ENCODE assay signal across 21 cellular contexts in the genomic region with DNA sequence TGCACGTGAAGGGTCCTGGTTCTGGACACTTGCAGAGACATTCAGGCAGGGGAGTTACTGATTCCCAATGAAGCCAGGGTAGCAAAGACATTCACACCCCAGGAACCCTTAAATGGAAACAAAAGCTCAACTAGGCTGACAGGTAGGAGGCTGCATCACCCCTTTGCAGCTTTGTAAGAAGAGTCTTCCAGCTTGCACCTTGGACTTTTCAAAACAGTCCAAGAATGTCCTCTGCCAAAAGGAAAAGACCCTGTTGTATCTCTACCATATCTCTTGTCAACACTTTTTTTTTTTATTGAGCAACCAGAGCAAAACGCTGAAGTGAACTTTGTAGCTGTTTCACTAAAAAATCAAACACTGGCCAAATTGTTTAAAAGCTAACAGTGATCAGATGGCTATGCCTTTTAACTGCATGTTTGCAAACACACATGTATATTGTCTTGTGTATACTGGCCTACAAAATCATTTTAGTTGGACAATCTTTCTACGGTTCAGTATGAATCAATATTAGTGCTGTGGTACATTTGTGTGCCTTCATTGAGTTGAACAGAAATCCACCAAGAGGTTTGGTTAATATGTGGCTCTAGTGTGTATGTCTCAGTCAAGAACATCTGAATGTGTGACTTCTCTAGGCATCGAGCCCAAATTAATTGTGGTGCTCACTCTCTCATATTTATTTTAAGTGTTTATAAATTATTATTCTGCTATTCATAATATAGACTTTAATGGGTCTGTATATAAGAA.
"Had no signal": no experiment of that assay in that cellular context is flagged by ENCODE, and none has a peak within 500 bp of the region (broad histone marks: within the 10 kb centered on the region; RNA-seq: fewer than 3 reads in every experiment).

No MANE protein-coding gene starts in this region.

- ATAC-seq: activated T-cell treated with anti-CD3 and anti-CD28 coated beads, Interleukin-2, amount 50 U/mL, for 72 hours; gastroesophageal sphincter; heart left ventricle; naive thymus-derived CD8-positive, alpha-beta T cell; psoas muscle; stimulated activated naive CD8-positive, alpha-beta T cell treated with anti-CD3 and anti-CD28 coated beads, Interleukin-15, amount 100 ng/mL, for 72 hours had no signal

- H3K4me3 ChIP-seq: gastroesophageal sphincter, heart left ventricle, lung, neural progenitor cell, psoas muscle, right atrium auricular region, skin epidermis, tibial artery had no signal

- DNase-seq: activated CD4-positive, alpha-beta memory T cell treated with anti-CD3 and anti-CD28 coated beads for 36 hours; activated CD4-positive, alpha-beta T cell treated with anti-CD3 and anti-CD28 coated beads for 4 hours; activated effector memory CD4-positive, alpha-beta T cell treated with Interleukin-2 at 50 U/mL for 16 hours; activated naive CD4-positive, alpha-beta T cell treated with anti-CD3 and anti-CD28 coated beads for 36 hours; activated naive CD8-positive, alpha-beta T cell treated with anti-CD3 and anti-CD28 coated beads, Interleukin-2, amount 10 ng/mL, durations not matched to agents 7 days and 5 days; activated T-cell treated with anti-CD3 and anti-CD28 coated beads, Interleukin-2, amount 50 U/mL, for 72 hours; amygdala; heart left ventricle; islet precursor cell; naive thymus-derived CD8-positive, alpha-beta T cell; psoas muscle; stimulated activated CD4-positive, alpha-beta T cell treated with anti-CD3 and anti-CD28 coated beads, Interleukin-1b, Interleukin-23, amount 100 ng/mL, for 48 hours; stimulated activated naive CD8-positive, alpha-beta T cell treated with anti-CD3 and anti-CD28 coated beads, Interleukin-15, amount 100 ng/mL, for 72 hours; T-helper 1 cell; tibial artery had no signal

- H3K4me1 ChIP-seq: psoas muscle, right atrium auricular region, tibial artery had no signal

- H3K27me3 ChIP-seq: gastroesophageal sphincter, heart left ventricle, neural progenitor cell, right atrium auricular region, tibial artery had no signal

- H3K27ac ChIP-seq: epithelial cell of prostate, gastroesophageal sphincter, neural progenitor cell, psoas muscle, right atrium auricular region, skin epidermis, tibial artery had no signal

- H3K9me3 ChIP-seq: gastroesophageal sphincter, heart left ventricle, psoas muscle, right atrium auricular region, tibial artery had no signal

- H3K36me3 ChIP-seq: gastroesophageal sphincter, heart left ventricle, neural progenitor cell, right atrium auricular region, tibial artery had no signal
